ENCODE assay signal across 9 cellular contexts in genomic region chr6:154156135-154156948, GRCh38.
DNase-seq lines count a peak whose midpoint lies in the region; ATAC-seq and TF ChIP-seq lines count a peak whose summit lies in the region.
"Had no signal": no experiment of that assay in that cellular context is flagged by ENCODE, and none has a peak within 500 bp of the region (broad histone marks: within the 10 kb centered on the region; RNA-seq: fewer than 3 reads in every experiment).

No MANE protein-coding gene starts in this region.

- no peak overlapping the region for H2AFZ ChIP-seq in smooth muscle cell (ENCODE audit: low read depth)

- H3K9ac ChIP-seq in smooth muscle cell (ENCODE audit: low read depth), result no peak overlapping the region

- peak; percentile 24 to 52 (median 38) for TF ChIP-seq CTCF in Peyer's patch (IDR thresholded peaks at IDR 0.05)
- TF ChIP-seq CTCF in smooth muscle cell (IDR thresholded peaks at IDR 0.05; ENCODE audit: borderline replicate concordance, insufficient read depth, poor library complexity, severe bottlenecking), result peak; percentile 38

- H3K27me3 ChIP-seq in Peyer's patch, result no peaks in the 10 kb centered on the region
- no peaks in the 10 kb centered on the region for H3K27me3 ChIP-seq in smooth muscle cell (ENCODE audit: low read depth)

- WGBS in smooth muscle cell (ENCODE audit: low lambda C conversion rate), result 73% methylated on average over 12 of the region's 12 CpGs

- H3K4me3 ChIP-seq in Peyer's patch (peak overlapping the region in 1 of 4 donors; percentile 7), smooth muscle cell (no peak overlapping the region)

- no peaks in the 10 kb centered on the region for H3K36me3 ChIP-seq in Peyer's patch
- H3K36me3 ChIP-seq in smooth muscle cell (ENCODE audit: low read depth), result no peaks in the 10 kb centered on the region

- DNase-seq in Daoy (ENCODE audit: low read depth), result peak; percentile 69
- peak; percentile 50 for DNase-seq in HT1080 (ENCODE audit: low read depth)
- peak; percentile 50 to 72 (median 57) for DNase-seq in Peyer's patch
- peak; percentile 14 to 29 for DNase-seq in activated T-helper 1 cell treated with anti-CD3 and anti-CD28 coated beads, Interleukin-2, amount 50 U/mL, for 16 hours (ENCODE audit: low read depth in 1 of 2, low spot score in 1 of 2)
- DNase-seq in glomerular visceral epithelial cell (ENCODE audit: extremely low spot score), result peak; percentile 65
- no peak for DNase-seq in smooth muscle cell (lab: John Stamatoyannopoulos, UW; ENCODE audit: unreplicated experiment)
- DNase-seq in posterior vena cava (ENCODE audit: low spot score), result no peak

- H4K20me1 ChIP-seq in smooth muscle cell (ENCODE audit: low read depth), result no peaks in the 10 kb centered on the region

- H3F3A ChIP-seq in smooth muscle cell (ENCODE audit: low read depth), result no peaks in the 10 kb centered on the region

- H3K9me3 ChIP-seq in Peyer's patch (no peaks in the 10 kb centered on the region), smooth muscle cell (replicated peaks; ENCODE audit: low read depth) (no peaks in the 10 kb centered on the region)

- no peak for TF ChIP-seq POLR2A in Peyer's patch (IDR thresholded peaks at IDR 0.05)

- intact Hi-C loops in posterior vena cava (cut with DNase I), result loop anchor here in 1 of 2 donors (10.0 kb wide), 1 partner anchor 128 kb away; no protein-coding TSS in a partner anchor

- no peaks in the 10 kb centered on the region for H3K79me2 ChIP-seq in smooth muscle cell (ENCODE audit: low read depth)

- peaks cover 0 to 7% (median 1%) of the 10 kb centered on the region in 4 donors for H3K4me1 ChIP-seq in Peyer's patch
- peaks cover 5% of the 10 kb centered on the region for H3K4me1 ChIP-seq in smooth muscle cell (ENCODE audit: low read depth)

- peak; percentile 68 for ATAC-seq in GM21423 (IDR thresholded peaks at IDR 0.05; ENCODE audit: unreplicated experiment)

- no peak overlapping the region for H3K4me2 ChIP-seq in smooth muscle cell

- H3K27ac ChIP-seq in Peyer's patch (peak overlapping the region; percentile 3 to 68 (median 26)), smooth muscle cell (ENCODE audit: low read depth) (no peak overlapping the region)
- H3K27ac ChIP-seq: epithelial cell of prostate had no signal

Comparison
In these comparisons a context has a peak if more than half of its experiments do, and no peak if none do; other contexts are left out.
1. DNase-seq: peak in Daoy (single experiment), HT1080 (single experiment), Peyer's patch (3 of 3), activated T-helper 1 cell treated with anti-CD3 and anti-CD28 coated beads, Interleukin-2, amount 50 U/mL, for 16 hours (2 of 2) and glomerular visceral epithelial cell (single experiment); none in smooth muscle cell (single experiment) and posterior vena cava (single experiment).